In genomic region chr17:30821751-30822723, GRCh38 we compare ENCODE assay signal across 9 cellular contexts. TPM values are rescaled to one million over a fixed set of nuclear protein-coding genes. Genes with fewer than 3 reads are reported as not detected.
DNase-seq lines count a peak whose midpoint lies in the region; TF ChIP-seq lines count a peak whose summit lies in the region.
"Had no signal": no experiment of that assay in that cellular context is flagged by ENCODE, and none has a peak within 500 bp of the region (broad histone marks: within the 10 kb centered on the region; RNA-seq: fewer than 3 reads in every experiment).

No MANE protein-coding gene starts in this region.

- no peak overlapping the region for H3K9ac ChIP-seq in mammary epithelial cell (ENCODE audit: insufficient read depth, low read length)

- intact Hi-C loops in mammary epithelial cell (cut with micrococcal nuclease) (loop anchor here (10.0 kb wide), 2 partner anchors 347 to 717 kb away; partner anchors contain the start of gene GOSR1), uterus (cut with DNase I; ENCODE audit: low total_unique reads) (no loop called here)

- H3K27ac ChIP-seq in mammary epithelial cell (ENCODE audit: insufficient read depth, low read depth, low read length) (no peak overlapping the region), osteoblast (ENCODE audit: low read depth, low read length) (no peak overlapping the region), uterus (no peak overlapping the region)

- in situ Hi-C loops in mammary epithelial cell (cut with MboI; ENCODE audit: low sequenced_read_pairs in 2 of 2) = no loop called here

- H4K20me1 ChIP-seq in mammary epithelial cell (ENCODE audit: insufficient read depth, low read length) = no peaks in the 10 kb centered on the region
- H4K20me1 ChIP-seq in osteoblast (ENCODE audit: insufficient read depth, low read length) = no peaks in the 10 kb centered on the region

- peak overlapping the region; percentile 90 for H3K4me2 ChIP-seq in mammary epithelial cell (ENCODE audit: insufficient read depth, low read depth, low read length)
- H3K4me2 ChIP-seq in osteoblast (ENCODE audit: insufficient read depth, low read length) = peak overlapping the region; percentile 12

- TSS peak; percentile 14 for BruUV-seq in mammary epithelial cell (replicated peaks; lab: Mats Ljungman, UMichigan)

- dilution Hi-C loops in mammary epithelial cell (cut with HindIII; ENCODE audit: low sequenced_read_pairs) = no loop called here

- H3K27me3 ChIP-seq in GM06990 (replicated peaks; ENCODE audit: control insufficient read depth, insufficient read depth, low read length) (no peaks in the 10 kb centered on the region), mammary epithelial cell (ENCODE audit: insufficient read depth, low read length) (no peaks in the 10 kb centered on the region), osteoblast (ENCODE audit: insufficient read depth, low read length) (no peaks in the 10 kb centered on the region), uterus (no peaks in the 10 kb centered on the region)

- no peak overlapping the region for H2AFZ ChIP-seq in mammary epithelial cell (ENCODE audit: low read depth, low read length)
- H2AFZ ChIP-seq in osteoblast (ENCODE audit: low read length) = no peak overlapping the region

- CTCF ChIA-PET in mammary epithelial cell (lab: Charles Lee; ENCODE audit: low non-redundant PET) = interaction anchor here (0.6 to 0.7 kb wide), 2 partner anchors 107 to 597 kb away, joined by 3 to 4 read pairs; no protein-coding TSS in a partner anchor

- H3K9me3 ChIP-seq in mammary epithelial cell (replicated peaks; ENCODE audit: insufficient read depth, low read length) = no peaks in the 10 kb centered on the region
- no peaks in the 10 kb centered on the region for H3K9me3 ChIP-seq in osteoblast (ENCODE audit: low read depth, low read length)
- no peaks in the 10 kb centered on the region for H3K9me3 ChIP-seq in uterus

- no peak for TF ChIP-seq POLR2A in uterus (IDR thresholded peaks at IDR 0.05)

- H3K36me3 ChIP-seq in GM06990 (ENCODE audit: control insufficient read depth, insufficient read depth, low read length) = no peaks in the 10 kb centered on the region; the same call in 1 of the 2 replicates
- H3K36me3 ChIP-seq in mammary epithelial cell (ENCODE audit: insufficient read depth, low read length) = no peaks in the 10 kb centered on the region
- no peaks in the 10 kb centered on the region for H3K36me3 ChIP-seq in osteoblast (ENCODE audit: insufficient read depth, low read length)
- H3K36me3 ChIP-seq in uterus = no peaks in the 10 kb centered on the region

- H3K79me2 ChIP-seq in mammary epithelial cell (ENCODE audit: insufficient read depth, low read length) (peaks cover 71% of the 10 kb centered on the region), osteoblast (ENCODE audit: insufficient read depth, low read length) (peaks cover 64% of the 10 kb centered on the region)

- H3K4me3 ChIP-seq in GM06990 (replicated peaks; ENCODE audit: low read depth, low read length) (peak overlapping the region; percentile 81), mammary epithelial cell (replicated peaks in 1 of 3; ENCODE audit: insufficient read depth in 1 of 3, low read depth in 2 of 3, low read length in 3 of 3) (no peak overlapping the region), osteoblast (ENCODE audit: insufficient read depth, low read length) (no peak overlapping the region), uterus (no peak overlapping the region)

- H3K4me1 ChIP-seq in mammary epithelial cell (ENCODE audit: insufficient read depth, low read length) = peaks cover 16% of the 10 kb centered on the region
- H3K4me1 ChIP-seq in osteoblast (ENCODE audit: insufficient read depth, low read length) = peaks cover 14% of the 10 kb centered on the region
- no peaks in the 10 kb centered on the region for H3K4me1 ChIP-seq in uterus

- 56% methylated on average over 8 of the region's 9 CpGs for WGBS in mammary epithelial cell (ENCODE audit: low coverage, missing lambda C conversion rate)

- TF ChIP-seq CTCF in GM06990 (IDR thresholded peaks at IDR 0.05; ENCODE audit: insufficient read depth, low read length, poor library complexity, severe bottlenecking) (no peak), LNCAP (IDR thresholded peaks at IDR 0.05) (peak; percentile 39; the same call in 1 of the 2 replicates), mammary epithelial cell (conservative IDR thresholded peaks at IDR 0.05 in 1 of 2, IDR thresholded peaks at IDR 0.05 in 1 of 2; ENCODE audit: extremely low read depth in 1 of 2, insufficient read depth in 1 of 2, low read depth in 1 of 2, low read length in 2 of 2) (no peak), osteoblast (IDR thresholded peaks at IDR 0.05; ENCODE audit: extremely low read depth, low read depth, low read length) (no peak), uterus (IDR thresholded peaks at IDR 0.05) (no peak)

- DNase-seq in GM06990 (ENCODE audit: extremely low read depth, insufficient read length) = no peak
- DNase-seq in mammary epithelial cell = no peak
- DNase-seq in osteoblast (ENCODE audit: insufficient read length, low spot score, missing footprints) = no peak
- no peak for DNase-seq in uterus
- DNase-seq in SKM-1 (lab: John Stamatoyannopoulos, UW; ENCODE audit: unreplicated experiment) = no peak
- DNase-seq in NCI-H1105 treated with DMSO at 0.1 percent for 48 hours (lab: John Stamatoyannopoulos, UW) = no peak
- DNase-seq: activated CD4-positive, CD25-positive, alpha-beta regulatory T cell; NCI-H2081 treated with DMSO at 0.1 percent for 48 hours had no signal

RNA-seq across cellular contexts. Expression of gene CRLF3, which starts 2.5 kb away (rescaled TPM):
- total RNA-seq in mammary epithelial cell (10 to 100 TPM; 18.7 to 20.7 TPM), osteoblast (11.6 and 11.8 TPM in 2 replicates), uterus (10 to 100 TPM in 2 of 4 donors, 1 to 10 TPM in 2; 1.0 to 23.4 (median 8.7) TPM)
- polyA plus RNA-seq in mammary epithelial cell = 10.9 TPM
- polyA minus RNA-seq in mammary epithelial cell = 20.7 TPM

RNA-seq across cellular contexts. Expression of gene ATAD5, which starts 9.7 kb away (rescaled TPM):
- total RNA-seq in mammary epithelial cell = 1 to 10 TPM; 1.2 to 6.6 TPM
- polyA plus RNA-seq in mammary epithelial cell = 2.3 TPM
- polyA minus RNA-seq in mammary epithelial cell = 2.1 TPM
- total RNA-seq in osteoblast = 1.5 and 1.8 TPM in 2 replicates
- 1 to 10 TPM; 1.3 to 8.8 (median 5.2) TPM for total RNA-seq in uterus
